14 cellular contexts compared by ENCODE assay signal in genomic region chr13:77374786-77375185, GRCh38. TPM values are rescaled to one million over a fixed set of nuclear protein-coding genes. Genes with fewer than 3 reads are reported as not detected.
DNase-seq lines count a peak whose midpoint lies in the region; ATAC-seq, FAIRE-seq and TF ChIP-seq lines count a peak whose summit lies in the region.
"Had no signal": no experiment of that assay in that cellular context is flagged by ENCODE, and none has a peak within 500 bp of the region (broad histone marks: within the 10 kb centered on the region; RNA-seq: fewer than 3 reads in every experiment).

No MANE protein-coding gene starts in this region.

- H2BK15ac ChIP-seq in H1 (ENCODE audit: low read length), result peak overlapping the region; percentile 98

- no peaks in the 10 kb centered on the region for H3K9me3 ChIP-seq in H1 (ENCODE audit: insufficient read depth in 2 of 2, low read depth in 1 of 2, low read length in 1 of 2)
- H3K9me3 ChIP-seq: Peyer's patch, prostate gland had no signal

- no peak for DNase-seq in GM18507 (ENCODE audit: extremely low spot score, insufficient read length, low read depth)
- no peak for DNase-seq in H1 (ENCODE audit: low read depth in 1 of 2, low spot score in 2 of 2)
- DNase-seq in stimulated activated CD8-positive, alpha-beta memory T cell treated with anti-CD3 and anti-CD28 coated beads, Interleukin-4, amount 100 ng/mL, for 48 hours, result no peak
- DNase-seq: activated CD8-positive, alpha-beta memory T cell treated with anti-CD3 and anti-CD28 coated beads for 24 hours; Peyer's patch; stimulated activated CD4-positive, alpha-beta T cell treated with anti-CD3 and anti-CD28 coated beads, Interleukin-4, amount 100 ng/mL, for 24 hours had no signal

- H2BK12ac ChIP-seq in H1 (ENCODE audit: low read depth, low read length), result peak overlapping the region; percentile 98

- FAIRE-seq in GM18507 (lab: Jason Lieb, UNC), result peak; percentile 55
- no peak for FAIRE-seq in H1 (lab: Jason Lieb, UNC)

- H3K18ac ChIP-seq in H1 (ENCODE audit: extremely low read depth, low read length), result peak overlapping the region; percentile 93; the same call in 1 of the 2 replicates

- H3K36me3 ChIP-seq in H1 (ENCODE audit: control insufficient read depth in 2 of 4, insufficient read depth in 4 of 4, low read length in 3 of 4), result no peaks in the 10 kb centered on the region
- H3K36me3 ChIP-seq: BLaER1 treated with 17β-estradiol and CSF1 and Interleukin-3, amounts not matched to agents 10 nM and 100 nM; Peyer's patch; prostate gland had no signal

- H3K4me2 ChIP-seq in H1 (ENCODE audit: insufficient read depth in 1 of 2, low read depth in 2 of 2, low read length in 2 of 2), result peak overlapping the region; percentile 5 to 37; a peak in 1 of 4 replicates
- H3K4me2 ChIP-seq: BLaER1 treated with 17β-estradiol and CSF1 and Interleukin-3, amounts not matched to agents 10 nM and 100 nM had no signal

- H3K4me3 ChIP-seq in H1 (ENCODE audit: extremely low read depth in 1 of 4, insufficient read depth in 2 of 4, low read depth in 3 of 4, low read length in 4 of 4), result no peak overlapping the region
- H3K4me3 ChIP-seq: BLaER1 treated with 17β-estradiol and CSF1 and Interleukin-3, amounts not matched to agents 10 nM and 100 nM; coronary artery; Peyer's patch; prostate gland had no signal

- no peak for TF ChIP-seq CTCF in H1 (IDR thresholded peaks at IDR 0.05; ENCODE audit: control extremely low read depth in 1 of 3, insufficient read depth in 1 of 3, low read depth in 1 of 3, low read length in 3 of 3)

- no peak overlapping the region for H4K8ac ChIP-seq in H1 (ENCODE audit: extremely low read depth, insufficient read depth, low read length)

- ATAC-seq in GM21423 (IDR thresholded peaks at IDR 0.05; ENCODE audit: unreplicated experiment), result peak; percentile 60
- peak; percentile 64 for ATAC-seq in HG03565 (IDR thresholded peaks at IDR 0.05; ENCODE audit: unreplicated experiment)
- no peak for ATAC-seq in HG03439 (IDR thresholded peaks at IDR 0.05; ENCODE audit: unreplicated experiment)
- ATAC-seq in HG03432 (IDR thresholded peaks at IDR 0.05; ENCODE audit: unreplicated experiment), result no peak
- no peak for ATAC-seq in GM19035 (IDR thresholded peaks at IDR 0.05; ENCODE audit: unreplicated experiment)

- H2AK5ac ChIP-seq in H1 (ENCODE audit: low read depth, low read length), result peak overlapping the region; percentile 98; the same call in 1 of the 2 replicates

- H4K20me1 ChIP-seq in H1 (replicated peaks in 1 of 2; ENCODE audit: control insufficient read depth in 1 of 2, insufficient read depth in 2 of 2, low read length in 2 of 2), result no peaks in the 10 kb centered on the region
- H4K20me1 ChIP-seq: BLaER1 treated with 17β-estradiol and CSF1 and Interleukin-3, amounts not matched to agents 10 nM and 100 nM had no signal

- TF ChIP-seq POLR2A in H1 (IDR thresholded peaks at IDR 0.05; ENCODE audit: control extremely low read depth in 1 of 2, low read depth in 2 of 2, low read length in 2 of 2), result no peak

- TF ChIP-seq RAD21 in H1 (IDR thresholded peaks at IDR 0.05 in 1 of 2, conservative IDR thresholded peaks at IDR 0.05 in 1 of 2; ENCODE audit: low read depth in 2 of 2, low read length in 2 of 2), result no peak

- no peak overlapping the region for H2AFZ ChIP-seq in H1 (ENCODE audit: low read length)

- H3K56ac ChIP-seq in H1 (replicated peaks; ENCODE audit: insufficient read length, low read depth, low read length), result no peak overlapping the region

- H3K27ac ChIP-seq in H1 (ENCODE audit: low read depth, low read length), result no peak overlapping the region
- H3K27ac ChIP-seq: BLaER1 treated with 17β-estradiol and CSF1 and Interleukin-3, amounts not matched to agents 10 nM and 100 nM; coronary artery; Peyer's patch; prostate gland had no signal

- H3K23ac ChIP-seq in H1 (ENCODE audit: insufficient read length), result no peak overlapping the region

- H3K9ac ChIP-seq in H1 (replicated peaks in 1 of 4; ENCODE audit: extremely low read depth in 1 of 4, low read depth in 3 of 4, low read length in 3 of 4), result no peak overlapping the region; a peak in 1 of 7 replicates
- H3K9ac ChIP-seq: BLaER1 treated with 17β-estradiol and CSF1 and Interleukin-3, amounts not matched to agents 10 nM and 100 nM had no signal

- no peaks in the 10 kb centered on the region for H3K79me2 ChIP-seq in H1 (ENCODE audit: control insufficient read depth in 1 of 2, insufficient read depth in 2 of 2, low read length in 2 of 2)

- peak overlapping the region; percentile 61 for H3K4ac ChIP-seq in H1 (replicated peaks; ENCODE audit: insufficient read length, low read depth, low read length)

- peak overlapping the region; percentile 29 for H2BK120ac ChIP-seq in H1 (replicated peaks; ENCODE audit: low read depth, low read length)

- H2BK5ac ChIP-seq in H1 (ENCODE audit: low read depth, low read length), result peak overlapping the region; percentile 62; the same call in 1 of the 2 replicates

- H3K14ac ChIP-seq in H1 (ENCODE audit: insufficient read length), result no peak overlapping the region

- POLR2A ChIA-PET in H1 (lab: Charles Lee; ENCODE audit: partially characterized antibody), result no interaction called here

- CTCF ChIA-PET in H1 (lab: Charles Lee; ENCODE audit: partially characterized antibody), result interaction anchor here (0.7 kb wide), 1 partner anchor 205 kb away, joined by 3 read pairs; no protein-coding TSS in a partner anchor

- no peaks in the 10 kb centered on the region for H3K79me1 ChIP-seq in H1 (ENCODE audit: low read depth, low read length)

- H4K5ac ChIP-seq in H1 (ENCODE audit: insufficient read length, low read depth, low read length), result no peak overlapping the region

- H3K4me1 ChIP-seq in H1 (replicated peaks in 1 of 4; ENCODE audit: control insufficient read depth in 3 of 4, insufficient read depth in 4 of 4, low read length in 3 of 4), result peaks cover 4 to 14% (median 8%) of the 10 kb centered on the region in 4 experiments; a peak in 6 of 7 replicates
- H3K4me1 ChIP-seq: Peyer's patch, prostate gland had no signal

- H2BK20ac ChIP-seq in H1 (ENCODE audit: low read length), result peak overlapping the region; percentile 91; the same call in 1 of the 2 replicates

- H3K27me3 ChIP-seq in H1 (replicated peaks in 1 of 4; ENCODE audit: control insufficient read depth in 3 of 4, extremely low read depth in 1 of 4, insufficient read depth in 3 of 4, low read length in 3 of 4), result no peaks in the 10 kb centered on the region
- H3K27me3 ChIP-seq: BLaER1 treated with 17β-estradiol and CSF1 and Interleukin-3, amounts not matched to agents 10 nM and 100 nM; Peyer's patch had no signal

- H4K91ac ChIP-seq in H1 (replicated peaks; ENCODE audit: insufficient read length, low read length), result peak overlapping the region; percentile 92

- no peak for TF ChIP-seq EP300 in H1 (IDR thresholded peaks at IDR 0.05; ENCODE audit: borderline replicate concordance in 1 of 2, low read depth in 2 of 2, low read length in 2 of 2)

- 71% methylated on average over 2 of the region's 2 CpGs; no CpG with 5 or more reads in 1 of the 2 experiments for WGBS in H1 (ENCODE audit: extremely low coverage in 1 of 2, insufficient coverage in 1 of 2, insufficient read length in 1 of 2, insufficient replicate concordance in 2 of 2, low coverage in 1 of 2, low lambda C conversion rate in 2 of 2, missing lambda C conversion rate in 1 of 2), 2 experiments

- no peaks in the 10 kb centered on the region for H3K23me2 ChIP-seq in H1 (ENCODE audit: low read depth, low read length)

TF ChIP-seq in H1, 55 proteins besides CTCF, POLR2A, EP300 and RAD21:
- TF ChIP-seq SUZ12 (IDR thresholded peaks at IDR 0.05; ENCODE audit: low read length) (no peak), SP4 (IDR thresholded peaks at IDR 0.05; ENCODE audit: low read length) (no peak), MAFK (IDR thresholded peaks at IDR 0.05; ENCODE audit: low read depth, low read length) (no peak)

RNA-seq across cellular contexts. Expression of gene MYCBP2, which starts 47.9 kb away (rescaled TPM):
- 52.1 TPM in 2 replicates for total RNA-seq in H1 (2021; fragmentation: NEBNext Ultra II Directional; extraction: Animal tissue kit (Norgen Biotek cat#: 25700))
- polyA plus RNA-seq in H1 (2011; rRNA removed), result 17.0 and 19.0 TPM in 2 replicates
- 31.4 TPM for polyA plus RNA-seq in H1 (2011; cell fraction: cytosol; rRNA removed)
- 30.4 TPM for polyA plus RNA-seq in H1 (2011; cell fraction: nucleus; rRNA removed)
- 24.8 to 40.5 TPM (median 34.8 TPM) in 4 replicates for polyA plus RNA-seq in H1 (2012, experiment 1 of 2)
- polyA plus RNA-seq in H1 (2012, experiment 2 of 2), result 1.8 TPM
- polyA plus RNA-seq in H1 (2013, experiment 1 of 2), result 21.3 TPM
- 19.6 TPM for polyA plus RNA-seq in H1 (2013, experiment 2 of 2)
- 55.8 and 77.3 TPM in 2 replicates for polyA minus RNA-seq in H1 (2011; rRNA and poly(A)+ RNA removed)
- polyA minus RNA-seq in H1 (2011; cell fraction: cytosol; rRNA and poly(A)+ RNA removed), result 48.1 TPM
- polyA minus RNA-seq in H1 (2011; cell fraction: nucleus; rRNA and poly(A)+ RNA removed), result 145 TPM

Comparison
In these comparisons a context has a peak if more than half of its experiments do, and no peak if none do; other contexts are left out.
1. ATAC-seq: peak in GM21423 (single experiment) and HG03565 (single experiment); none in HG03439 (single experiment), HG03432 (single experiment) and GM19035 (single experiment).